Comparison of ENCODE assay signal across 18 cellular contexts in the genomic region with DNA sequence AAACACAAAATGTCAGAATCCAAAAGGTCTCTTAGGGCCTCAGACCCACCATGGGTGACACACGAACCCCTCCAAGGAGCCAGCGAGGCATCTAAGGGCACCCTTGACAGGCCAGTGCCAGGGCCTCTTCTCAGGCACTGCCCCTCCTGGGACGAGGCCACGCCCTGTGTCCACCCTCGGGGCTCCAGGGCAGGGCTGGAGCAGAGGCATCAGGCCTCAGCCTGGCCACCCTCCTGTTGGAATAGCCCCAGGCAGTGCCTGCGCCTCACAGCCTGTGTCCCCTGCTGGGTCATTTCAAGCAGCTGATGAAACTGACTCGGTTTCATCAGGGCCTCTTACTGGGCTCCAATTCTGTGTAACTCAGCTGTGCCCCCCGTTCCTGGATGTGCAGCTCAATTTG. TPM values are rescaled to one million over a fixed set of nuclear protein-coding genes. Genes with fewer than 3 reads are reported as not detected.
DNase-seq lines count a peak whose midpoint lies in the region; ATAC-seq and TF ChIP-seq lines count a peak whose summit lies in the region.
"Had no signal": no experiment of that assay in that cellular context is flagged by ENCODE, and none has a peak within 500 bp of the region (broad histone marks: within the 10 kb centered on the region; RNA-seq: fewer than 3 reads in every experiment).

No MANE protein-coding gene starts in this region.

- H3K27me3 ChIP-seq in left ventricle myocardium inferior (ENCODE audit: low read depth) = peaks cover 6% of the 10 kb centered on the region
- no peaks in the 10 kb centered on the region for H3K27me3 ChIP-seq in effector memory CD4-positive, alpha-beta T cell (replicated peaks; ENCODE audit: control insufficient read depth, insufficient read depth, low read length, poor library complexity, severe bottlenecking)
- H3K27me3 ChIP-seq: colonic mucosa, right lobe of liver had no signal

- no peaks in the 10 kb centered on the region for H3K36me3 ChIP-seq in left ventricle myocardium inferior
- peaks cover 56% of the 10 kb centered on the region for H3K36me3 ChIP-seq in effector memory CD4-positive, alpha-beta T cell (ENCODE audit: control insufficient read depth, insufficient read depth, low read length)
- H3K36me3 ChIP-seq: colonic mucosa, right lobe of liver, SJCRH30 had no signal

- no peaks in the 10 kb centered on the region for H3K4me1 ChIP-seq in left ventricle myocardium inferior
- peaks cover 85% of the 10 kb centered on the region for H3K4me1 ChIP-seq in effector memory CD4-positive, alpha-beta T cell (ENCODE audit: control insufficient read depth, insufficient read depth, low read length, poor library complexity, severe bottlenecking)
- H3K4me1 ChIP-seq: colonic mucosa, right lobe of liver had no signal

- peak; percentile 22 for DNase-seq in left ventricle myocardium superior
- DNase-seq in left ventricle myocardium inferior = no peak
- peak; percentile 60 for DNase-seq in NCI-H69 (lab: John Stamatoyannopoulos, UW)
- no peak for DNase-seq in effector memory CD4-positive, alpha-beta T cell
- no peak for DNase-seq in inferior parietal cortex (ENCODE audit: extremely low spot score)
- no peak for DNase-seq in left lobe of liver (ENCODE audit: low spot score)
- DNase-seq: activated CD4-positive, alpha-beta T cell treated with anti-CD3 and anti-CD28 coated beads, Interleukin-2, amount 50 U/mL, for 1 hour; colonic mucosa; foreskin fibroblast; GM23248; NCI-H1092; NCI-H526; OCI-M1; right lobe of liver; T1000 had no signal

- H3K27ac ChIP-seq in left ventricle myocardium inferior (replicated peaks) = no peak overlapping the region
- H3K27ac ChIP-seq in effector memory CD4-positive, alpha-beta T cell (ENCODE audit: insufficient read depth, low read length, poor library complexity, severe bottlenecking) = peak overlapping the region; percentile 95
- H3K27ac ChIP-seq: colonic mucosa, GM23248, right lobe of liver, SJCRH30 had no signal

- intact Hi-C loops in left ventricle myocardium superior (cut with micrococcal nuclease) = no loop called here
- intact Hi-C loops in left ventricle myocardium inferior (cut with micrococcal nuclease) = no loop called here

- no peak for TF ChIP-seq CTCF in left ventricle myocardium inferior (IDR thresholded peaks at IDR 0.05; ENCODE audit: borderline replicate concordance)

- no peak overlapping the region for H3K4me3 ChIP-seq in left ventricle myocardium inferior
- no peak overlapping the region for H3K4me3 ChIP-seq in effector memory CD4-positive, alpha-beta T cell (ENCODE audit: insufficient read depth, low read depth, low read length, poor library complexity, severe bottlenecking)
- H3K4me3 ChIP-seq: colonic mucosa, GM23248, right lobe of liver, SJCRH30 had no signal

- ATAC-seq in left ventricle myocardium superior (no peak), left lobe of liver (no peak), HG03280 (IDR thresholded peaks at IDR 0.05; ENCODE audit: unreplicated experiment) (no peak)
- ATAC-seq: activated T-helper 17 cell treated with anti-CD3 and anti-CD28 coated beads, Interleukin-2, amount 50 U/mL, for 72 hours; right lobe of liver had no signal

- no peaks in the 10 kb centered on the region for H3K9me3 ChIP-seq in left ventricle myocardium inferior (replicated peaks)
- no peaks in the 10 kb centered on the region for H3K9me3 ChIP-seq in effector memory CD4-positive, alpha-beta T cell (ENCODE audit: control insufficient read depth, low read length)
- H3K9me3 ChIP-seq: colonic mucosa, right lobe of liver, SJCRH30 had no signal

RNA-seq across cellular contexts. Expression of a gene that starts 32.8 kb away (rescaled TPM):
- total RNA-seq in left ventricle myocardium superior (0.87 TPM), left ventricle myocardium inferior (0.60 TPM), left lobe of liver (49.7 TPM)
- total RNA-seq: SJCRH30 had no signal

Comparison
In these comparisons a context has a peak if more than half of its experiments do, and no peak if none do; other contexts are left out.
1. DNase-seq: peak in left ventricle myocardium superior (single experiment) and NCI-H69 (single experiment); none in left ventricle myocardium inferior (single experiment), effector memory CD4-positive, alpha-beta T cell (0 of 3), inferior parietal cortex (single experiment) and left lobe of liver (single experiment).
2. RNA of a gene that starts 32.8 kb away (total RNA-seq): 49.7 TPM in left lobe of liver (single experiment); 0.87 TPM in left ventricle myocardium superior (single experiment) and 0.60 TPM in left ventricle myocardium inferior (single experiment); every median in the first group is over 10 times any median in the second.